ENCODE assay signal across 20 cellular contexts in genomic region chr13:113141591-113141950, GRCh38. TPM values are rescaled to one million over a fixed set of nuclear protein-coding genes. Genes with fewer than 3 reads are reported as not detected.
DNase-seq lines count a peak whose midpoint lies in the region; ATAC-seq, FAIRE-seq and TF ChIP-seq lines count a peak whose summit lies in the region.
"Had no signal": no experiment of that assay in that cellular context is flagged by ENCODE, and none has a peak within 500 bp of the region (broad histone marks: within the 10 kb centered on the region; RNA-seq: fewer than 3 reads in every experiment).

No MANE protein-coding gene starts in this region.

- H3K79me1 ChIP-seq in H9 (ENCODE audit: insufficient read depth, low read depth, low read length, poor library complexity, severe bottlenecking) = no peaks in the 10 kb centered on the region
- H3K79me1 ChIP-seq in H1 (ENCODE audit: low read depth, low read length) = no peaks in the 10 kb centered on the region

- no peaks in the 10 kb centered on the region for H3K27me3 ChIP-seq in H9 (ENCODE audit: insufficient read depth, low read length)
- no peaks in the 10 kb centered on the region for H3K27me3 ChIP-seq in H1 (replicated peaks in 1 of 4; ENCODE audit: control insufficient read depth in 3 of 4, extremely low read depth in 1 of 4, insufficient read depth in 3 of 4, low read length in 3 of 4)
- H3K27me3 ChIP-seq in lower lobe of right lung (ENCODE audit: low read depth) = no peaks in the 10 kb centered on the region
- H3K27me3 ChIP-seq in upper lobe of left lung = no peaks in the 10 kb centered on the region
- H3K27me3 ChIP-seq: SJSA1 had no signal

- H3K14ac ChIP-seq in H9 (ENCODE audit: insufficient read depth, low read length) = no peak overlapping the region; the same call in 1 of the 2 replicates
- H3K14ac ChIP-seq in H1 (ENCODE audit: insufficient read length) = no peak overlapping the region

- H3T11ph ChIP-seq in H9 (ENCODE audit: low read length) = no peak overlapping the region

- H3K9me3 ChIP-seq in H9 (ENCODE audit: control insufficient read depth, low read depth, low read length) (no peaks in the 10 kb centered on the region), H1 (ENCODE audit: insufficient read depth in 2 of 2, low read depth in 1 of 2, low read length in 1 of 2) (no peaks in the 10 kb centered on the region), lower lobe of right lung (no peaks in the 10 kb centered on the region), upper lobe of left lung (no peaks in the 10 kb centered on the region)
- H3K9me3 ChIP-seq: SJSA1 had no signal

- no CpG with 5 or more reads among the region's 18 CpGs for WGBS in H9 (ENCODE audit: extremely low coverage, insufficient read length, low lambda C conversion rate)
- WGBS in H1 (ENCODE audit: extremely low coverage in 1 of 2, insufficient coverage in 1 of 2, insufficient read length in 1 of 2, insufficient replicate concordance in 2 of 2, low coverage in 1 of 2, low lambda C conversion rate in 2 of 2, missing lambda C conversion rate in 1 of 2), 2 experiments = 92% methylated on average over 18 of the region's 18 CpGs; no CpG with 5 or more reads in 1 of the 2 experiments
- WGBS in upper lobe of left lung, 2 donors = 93% methylated on average over 7 to 18 of the region's 18 CpGs

- H3K9me3 Mint-ChIP-seq in H9 = no peaks in the 10 kb centered on the region
- no peaks in the 10 kb centered on the region for H3K9me3 Mint-ChIP-seq in activated T-helper 1 cell treated with anti-CD3 and anti-CD28 coated beads, Interleukin-12 subunit alpha, Interleukin-12 subunit beta, Interleukin-2, Interleukin-4 antibody, amounts not matched to agents 30 ng/mL and 10 ng/mL and 1 ng/mL, durations not matched to agents 14 hours and 24 hours and 36 hours
- H3K9me3 Mint-ChIP-seq in activated CD4-positive, alpha-beta T cell treated with anti-CD3 and anti-CD28 coated beads, Interleukin-2, amount 10 ng/mL, durations not matched to agents 24 days and 14 days = no peaks in the 10 kb centered on the region

- H3K56ac ChIP-seq in H9 (ENCODE audit: insufficient read length, low read depth, low read length) = no peak overlapping the region
- H3K56ac ChIP-seq in H1 (replicated peaks; ENCODE audit: insufficient read length, low read depth, low read length) = no peak overlapping the region

- H3K4me1 ChIP-seq in H9 (ENCODE audit: insufficient read depth, low read length) (no peaks in the 10 kb centered on the region), H1 (replicated peaks in 1 of 4; ENCODE audit: control insufficient read depth in 3 of 4, insufficient read depth in 4 of 4, low read length in 3 of 4) (peaks cover 0 to 3% (median under 1%) of the 10 kb centered on the region in 4 experiments; a peak in 4 of 7 replicates), lower lobe of right lung (no peaks in the 10 kb centered on the region), upper lobe of left lung (no peaks in the 10 kb centered on the region)
- H3K4me1 ChIP-seq: SJSA1 had no signal

- no peak overlapping the region for H3K4me2 ChIP-seq in H9 (ENCODE audit: insufficient read depth, insufficient read length, low read length)
- H3K4me2 ChIP-seq in H1 (ENCODE audit: insufficient read depth in 1 of 2, low read depth in 2 of 2, low read length in 2 of 2) = no peak overlapping the region

- H4K8ac ChIP-seq in H9 (replicated peaks; ENCODE audit: insufficient read length, low read depth, low read length) (no peak overlapping the region), H1 (ENCODE audit: extremely low read depth, insufficient read depth, low read length) (no peak overlapping the region)

- no peak for ATAC-seq in lower lobe of right lung
- ATAC-seq in upper lobe of left lung (ENCODE audit: low FRiP score in 2 of 2) = peak in 1 of 2 donors; percentile 42

- H2BK15ac ChIP-seq in H9 (ENCODE audit: low read depth, low read length) (no peak overlapping the region), H1 (ENCODE audit: low read length) (no peak overlapping the region)

- FAIRE-seq in H1 (lab: Jason Lieb, UNC) = no peak
- FAIRE-seq: G401.6 had no signal

- no peak overlapping the region for H2AK5ac ChIP-seq in H9 (ENCODE audit: insufficient read length, low read length)
- H2AK5ac ChIP-seq in H1 (ENCODE audit: low read depth, low read length) = no peak overlapping the region

- H3K9ac ChIP-seq in H9 (ENCODE audit: extremely low read depth, insufficient read length, low read length) (no peak overlapping the region), H1 (replicated peaks in 1 of 4; ENCODE audit: extremely low read depth in 1 of 4, low read depth in 3 of 4, low read length in 3 of 4) (no peak overlapping the region)

- no peak overlapping the region for H2BK12ac ChIP-seq in H9 (ENCODE audit: insufficient read length, low read depth, low read length)
- H2BK12ac ChIP-seq in H1 (ENCODE audit: low read depth, low read length) = no peak overlapping the region

- no peaks in the 10 kb centered on the region for H3K79me2 ChIP-seq in H9 (ENCODE audit: insufficient read depth, low read length)
- H3K79me2 ChIP-seq in H1 (ENCODE audit: control insufficient read depth in 1 of 2, insufficient read depth in 2 of 2, low read length in 2 of 2) = no peaks in the 10 kb centered on the region

- H2BK5ac ChIP-seq in H9 (ENCODE audit: insufficient read length, low read length) = no peak overlapping the region
- no peak overlapping the region for H2BK5ac ChIP-seq in H1 (ENCODE audit: low read depth, low read length)

- H2AFZ ChIP-seq in H9 (ENCODE audit: low read length) (no peak overlapping the region), H1 (ENCODE audit: low read length) (no peak overlapping the region)

- no peak overlapping the region for H4K91ac ChIP-seq in H9 (ENCODE audit: insufficient read length, low read depth, low read length)
- H4K91ac ChIP-seq in H1 (replicated peaks; ENCODE audit: insufficient read length, low read length) = peak overlapping the region; percentile 17

- H3K27me3 Mint-ChIP-seq in H9 (ENCODE audit: low read depth) = no peaks in the 10 kb centered on the region
- peaks cover 11% of the 10 kb centered on the region for H3K27me3 Mint-ChIP-seq in activated T-helper 1 cell treated with anti-CD3 and anti-CD28 coated beads, Interleukin-12 subunit alpha, Interleukin-12 subunit beta, Interleukin-2, Interleukin-4 antibody, amounts not matched to agents 30 ng/mL and 10 ng/mL and 1 ng/mL, durations not matched to agents 14 hours and 24 hours and 36 hours (ENCODE audit: insufficient read depth)
- peaks cover 7% of the 10 kb centered on the region for H3K27me3 Mint-ChIP-seq in activated CD4-positive, alpha-beta T cell treated with anti-CD3 and anti-CD28 coated beads, Interleukin-2, amount 10 ng/mL, durations not matched to agents 24 days and 14 days

- no peak for TF ChIP-seq POLR2A in H1 (IDR thresholded peaks at IDR 0.05; ENCODE audit: control extremely low read depth in 1 of 2, low read depth in 2 of 2, low read length in 2 of 2)
- no peak for TF ChIP-seq POLR2A in upper lobe of left lung (IDR thresholded peaks at IDR 0.05)

- TF ChIP-seq CTCF in H9 (conservative IDR thresholded peaks at IDR 0.05) (no peak), H1 (IDR thresholded peaks at IDR 0.05; ENCODE audit: control extremely low read depth in 1 of 3, insufficient read depth in 1 of 3, low read depth in 1 of 3, low read length in 3 of 3) (no peak), lower lobe of right lung (IDR thresholded peaks at IDR 0.05) (no peak), upper lobe of left lung (IDR thresholded peaks at IDR 0.05) (no peak)

- CTCF ChIA-PET in H1 (lab: Charles Lee; ENCODE audit: partially characterized antibody) = interaction anchor here (1.2 to 1.6 kb wide), 3 partner anchors 17 to 112 kb away, joined by 3 to 5 read pairs (median 5); no protein-coding TSS in a partner anchor

- H3K4me3 ChIP-seq in H1 (ENCODE audit: extremely low read depth in 1 of 4, insufficient read depth in 2 of 4, low read depth in 3 of 4, low read length in 4 of 4) (no peak overlapping the region), lower lobe of right lung (no peak overlapping the region), upper lobe of left lung (no peak overlapping the region)
- H3K4me3 ChIP-seq: SJSA1 had no signal

- intact Hi-C loops in lower lobe of right lung (cut with DNase I) = no loop called here
- intact Hi-C loops in activated T-helper 1 cell treated with anti-CD3 and anti-CD28 coated beads, Interleukin-12 subunit alpha, Interleukin-12 subunit beta, Interleukin-2, Interleukin-4 antibody, amounts not matched to agents 30 ng/mL and 10 ng/mL and 1 ng/mL, durations not matched to agents 14 hours and 24 hours and 36 hours (cut with micrococcal nuclease) = no loop called here
- intact Hi-C loops in activated CD4-positive, alpha-beta T cell treated with anti-CD3 and anti-CD28 coated beads, Interleukin-2, amount 10 ng/mL, durations not matched to agents 24 days and 14 days (cut with micrococcal nuclease) = no loop called here

- H3K36me3 Mint-ChIP-seq in H9 (ENCODE audit: insufficient read depth in 1 of 3, low read depth in 3 of 3) = no peaks in the 10 kb centered on the region
- H3K36me3 Mint-ChIP-seq in activated T-helper 1 cell treated with anti-CD3 and anti-CD28 coated beads, Interleukin-12 subunit alpha, Interleukin-12 subunit beta, Interleukin-2, Interleukin-4 antibody, amounts not matched to agents 30 ng/mL and 10 ng/mL and 1 ng/mL, durations not matched to agents 14 hours and 24 hours and 36 hours (ENCODE audit: low read depth) = no peaks in the 10 kb centered on the region
- H3K36me3 Mint-ChIP-seq in activated CD4-positive, alpha-beta T cell treated with anti-CD3 and anti-CD28 coated beads, Interleukin-2, amount 10 ng/mL, durations not matched to agents 24 days and 14 days (ENCODE audit: low read depth) = no peaks in the 10 kb centered on the region

- H2BK120ac ChIP-seq in H9 (ENCODE audit: low read depth, low read length, poor library complexity, severe bottlenecking) = no peak overlapping the region
- no peak overlapping the region for H2BK120ac ChIP-seq in H1 (replicated peaks; ENCODE audit: low read depth, low read length)

- no peaks in the 10 kb centered on the region for H4K20me1 ChIP-seq in H9 (ENCODE audit: control insufficient read depth, insufficient read depth, insufficient read length)
- H4K20me1 ChIP-seq in H1 (replicated peaks in 1 of 2; ENCODE audit: control insufficient read depth in 1 of 2, insufficient read depth in 2 of 2, low read length in 2 of 2) = no peaks in the 10 kb centered on the region

- no peak for TF ChIP-seq RAD21 in H1 (IDR thresholded peaks at IDR 0.05 in 1 of 2, conservative IDR thresholded peaks at IDR 0.05 in 1 of 2; ENCODE audit: low read depth in 2 of 2, low read length in 2 of 2)

- H3K23me2 ChIP-seq in H9 (ENCODE audit: insufficient read length, low read depth, low read length, poor library complexity, severe bottlenecking) (no peaks in the 10 kb centered on the region), H1 (ENCODE audit: low read depth, low read length) (no peaks in the 10 kb centered on the region)

- POLR2A ChIA-PET in H1 (lab: Charles Lee; ENCODE audit: partially characterized antibody) = interaction anchor here (0.8 to 1.3 kb wide), 3 partner anchors 10 to 68 kb away, joined by 3 read pairs; partner anchors contain the start of gene CUL4A

- TF ChIP-seq EP300 in H1 (IDR thresholded peaks at IDR 0.05; ENCODE audit: borderline replicate concordance in 1 of 2, low read depth in 2 of 2, low read length in 2 of 2) (no peak), upper lobe of left lung (IDR thresholded peaks at IDR 0.05) (no peak)

- no peak overlapping the region for H3K4me3 Mint-ChIP-seq in H9
- H3K4me3 Mint-ChIP-seq in activated T-helper 1 cell treated with anti-CD3 and anti-CD28 coated beads, Interleukin-12 subunit alpha, Interleukin-12 subunit beta, Interleukin-2, Interleukin-4 antibody, amounts not matched to agents 30 ng/mL and 10 ng/mL and 1 ng/mL, durations not matched to agents 14 hours and 24 hours and 36 hours = no peak overlapping the region
- no peak overlapping the region for H3K4me3 Mint-ChIP-seq in activated CD4-positive, alpha-beta T cell treated with anti-CD3 and anti-CD28 coated beads, Interleukin-2, amount 10 ng/mL, durations not matched to agents 24 days and 14 days

- H3K18ac ChIP-seq in H9 (ENCODE audit: insufficient read length, low read depth, low read length) = no peak overlapping the region
- no peak overlapping the region for H3K18ac ChIP-seq in H1 (ENCODE audit: extremely low read depth, low read length)

- H3K4me1 Mint-ChIP-seq in H9 = peaks cover 14 to 27% of the 10 kb centered on the region in 2 experiments
- no peaks in the 10 kb centered on the region for H3K4me1 Mint-ChIP-seq in activated T-helper 1 cell treated with anti-CD3 and anti-CD28 coated beads, Interleukin-12 subunit alpha, Interleukin-12 subunit beta, Interleukin-2, Interleukin-4 antibody, amounts not matched to agents 30 ng/mL and 10 ng/mL and 1 ng/mL, durations not matched to agents 14 hours and 24 hours and 36 hours (ENCODE audit: low read depth)
- no peaks in the 10 kb centered on the region for H3K4me1 Mint-ChIP-seq in activated CD4-positive, alpha-beta T cell treated with anti-CD3 and anti-CD28 coated beads, Interleukin-2, amount 10 ng/mL, durations not matched to agents 24 days and 14 days

- no peak overlapping the region for H2BK20ac ChIP-seq in H9 (ENCODE audit: low read depth, low read length, poor library complexity, severe bottlenecking)
- H2BK20ac ChIP-seq in H1 (ENCODE audit: low read length) = no peak overlapping the region

- H4K5ac ChIP-seq in H9 (ENCODE audit: insufficient read length, low read depth, low read length) = no peak overlapping the region
- no peak overlapping the region for H4K5ac ChIP-seq in H1 (ENCODE audit: insufficient read length, low read depth, low read length)

- no peak overlapping the region for H3K23ac ChIP-seq in H9 (ENCODE audit: insufficient read length, low read depth, low read length)
- H3K23ac ChIP-seq in H1 (ENCODE audit: insufficient read length) = no peak overlapping the region

- no peak overlapping the region; a peak in 1 of 7 replicates for H3K27ac Mint-ChIP-seq in H9
- H3K27ac Mint-ChIP-seq in activated T-helper 1 cell treated with anti-CD3 and anti-CD28 coated beads, Interleukin-12 subunit alpha, Interleukin-12 subunit beta, Interleukin-2, Interleukin-4 antibody, amounts not matched to agents 30 ng/mL and 10 ng/mL and 1 ng/mL, durations not matched to agents 14 hours and 24 hours and 36 hours = no peak overlapping the region
- no peak overlapping the region for H3K27ac Mint-ChIP-seq in activated CD4-positive, alpha-beta T cell treated with anti-CD3 and anti-CD28 coated beads, Interleukin-2, amount 10 ng/mL, durations not matched to agents 24 days and 14 days

- H3K36me3 ChIP-seq in H1 (ENCODE audit: control insufficient read depth in 2 of 4, insufficient read depth in 4 of 4, low read length in 3 of 4) = no peaks in the 10 kb centered on the region
- no peaks in the 10 kb centered on the region for H3K36me3 ChIP-seq in lower lobe of right lung
- H3K36me3 ChIP-seq in upper lobe of left lung = no peaks in the 10 kb centered on the region
- H3K36me3 ChIP-seq: SJSA1 had no signal

- DNase-seq in H9 = peak; percentile 25
- no peak for DNase-seq in H1 (ENCODE audit: low read depth in 1 of 2, low spot score in 2 of 2)
- DNase-seq in lower lobe of right lung = peak; percentile 40
- peak; percentile 12 to 76 for DNase-seq in upper lobe of left lung
- no peak for DNase-seq in stimulated activated CD4-positive, alpha-beta T cell treated with anti-CD3 and anti-CD28 coated beads, Interleukin-15, amount 100 ng/mL, for 24 hours
- DNase-seq in activated T-helper 1 cell treated with anti-CD3 and anti-CD28 coated beads, Interleukin-12 subunit alpha, Interleukin-12 subunit beta, Interleukin-2, Interleukin-4 antibody, amounts not matched to agents 30 ng/mL and 10 ng/mL and 1 ng/mL, durations not matched to agents 14 hours and 24 hours and 36 hours (ENCODE audit: low spot score) = no peak
- DNase-seq in activated CD4-positive, alpha-beta T cell treated with anti-CD3 and anti-CD28 coated beads, Interleukin-2, amount 10 ng/mL, durations not matched to agents 24 days and 14 days = no peak
- DNase-seq: ACHN, C1 segment of cervical spinal cord, HCEC 1CT, IMR-90, NCI-H1417 treated with DMSO at 0.1 percent for 48 hours, NCI-H187 treated with DMSO at 0.1 percent for 48 hours, NCI-H2227 treated with DMSO at 0.1 percent for 48 hours, NCI-H524 had no signal

- H3K4ac ChIP-seq in H9 (ENCODE audit: low read depth, low read length) (no peak overlapping the region), H1 (replicated peaks; ENCODE audit: insufficient read length, low read depth, low read length) (no peak overlapping the region)

- H3K27ac ChIP-seq in H9 (ENCODE audit: insufficient read length, low read depth, low read length) (no peak overlapping the region), H1 (ENCODE audit: low read depth, low read length) (no peak overlapping the region), lower lobe of right lung (no peak overlapping the region), upper lobe of left lung (no peak overlapping the region)
- H3K27ac ChIP-seq: HL-60, SJSA1 had no signal

RNA-seq across cellular contexts. Expression of gene PROZ, which starts 16.9 kb away (rescaled TPM):
- total RNA-seq in H9 (2021) (not detected in 2 replicates), lower lobe of right lung (not detected), upper lobe of left lung (not detected)
- not detected in 2 replicates for total RNA-seq in H1 (2021; fragmentation: NEBNext Ultra II Directional; extraction: Animal tissue kit (Norgen Biotek cat#: 25700))
- polyA plus RNA-seq in H1 (2011; rRNA removed) = 0.05 TPM in 1 of 2 replicates, not detected in the other
- polyA plus RNA-seq in H1 (2011; cell fraction: cytosol; rRNA removed) = 0.05 TPM
- polyA plus RNA-seq in H1 (2011; cell fraction: nucleus; rRNA removed) = 0.68 TPM
- 0.50 to 0.68 TPM (median 0.63 TPM) in 3 of 4 replicates, not detected in the other for polyA plus RNA-seq in H1 (2012, experiment 1 of 2)
- polyA plus RNA-seq in H1 (2012, experiment 2 of 2) = 0.12 TPM
- polyA plus RNA-seq in H1 (2013, experiment 1 of 2) = not detected
- not detected for polyA plus RNA-seq in H1 (2013, experiment 2 of 2)
- polyA minus RNA-seq in H1 (2011; rRNA and poly(A)+ RNA removed) = not detected in 2 replicates
- polyA minus RNA-seq in H1 (2011; cell fraction: cytosol; rRNA and poly(A)+ RNA removed) = not detected
- polyA minus RNA-seq in H1 (2011; cell fraction: nucleus; rRNA and poly(A)+ RNA removed) = not detected
- not detected in 2 replicates for total RNA-seq in activated T-helper 1 cell treated with anti-CD3 and anti-CD28 coated beads, Interleukin-12 subunit alpha, Interleukin-12 subunit beta, Interleukin-2, Interleukin-4 antibody, amounts not matched to agents 30 ng/mL and 10 ng/mL and 1 ng/mL, durations not matched to agents 14 hours and 24 hours and 36 hours
- not detected in 2 replicates for total RNA-seq in activated CD4-positive, alpha-beta T cell treated with anti-CD3 and anti-CD28 coated beads, Interleukin-2, amount 10 ng/mL, durations not matched to agents 24 days and 14 days
- total RNA-seq: HT1080, IMR-90, M059J, SJSA1 had no signal
- polyA plus RNA-seq: IMR-90 had no signal

RNA-seq across cellular contexts. Expression of gene F10, which starts 19.0 kb away (rescaled TPM):
- 1.7 TPM in 2 replicates for total RNA-seq in H9 (2021)
- total RNA-seq in H1 (2021; fragmentation: NEBNext Ultra II Directional; extraction: Animal tissue kit (Norgen Biotek cat#: 25700)) = 2.0 and 2.3 TPM in 2 replicates
- polyA plus RNA-seq in H1 (2011; rRNA removed) = 3.5 and 4.2 TPM in 2 replicates
- 3.9 TPM for polyA plus RNA-seq in H1 (2011; cell fraction: cytosol; rRNA removed)
- polyA plus RNA-seq in H1 (2011; cell fraction: nucleus; rRNA removed) = 3.1 TPM
- polyA plus RNA-seq in H1 (2012, experiment 1 of 2) = 1.9 to 3.5 TPM (median 2.6 TPM) in 4 replicates
- polyA plus RNA-seq in H1 (2012, experiment 2 of 2) = 1.4 TPM
- 2.9 TPM for polyA plus RNA-seq in H1 (2013, experiment 1 of 2)
- polyA plus RNA-seq in H1 (2013, experiment 2 of 2) = 3.4 TPM
- 0.91 and 1.4 TPM in 2 replicates for polyA minus RNA-seq in H1 (2011; rRNA and poly(A)+ RNA removed)
- 0.81 TPM for polyA minus RNA-seq in H1 (2011; cell fraction: cytosol; rRNA and poly(A)+ RNA removed)
- 1.6 TPM for polyA minus RNA-seq in H1 (2011; cell fraction: nucleus; rRNA and poly(A)+ RNA removed)
- total RNA-seq in lower lobe of right lung = 8.9 TPM
- 10 to 100 TPM in 3 of 6 donors, 1 to 10 TPM in 3; 5.3 to 25.0 (median 8.8) TPM for total RNA-seq in upper lobe of left lung
- not detected in 2 replicates for total RNA-seq in activated T-helper 1 cell treated with anti-CD3 and anti-CD28 coated beads, Interleukin-12 subunit alpha, Interleukin-12 subunit beta, Interleukin-2, Interleukin-4 antibody, amounts not matched to agents 30 ng/mL and 10 ng/mL and 1 ng/mL, durations not matched to agents 14 hours and 24 hours and 36 hours
- not detected in 2 replicates for total RNA-seq in activated CD4-positive, alpha-beta T cell treated with anti-CD3 and anti-CD28 coated beads, Interleukin-2, amount 10 ng/mL, durations not matched to agents 24 days and 14 days
- total RNA-seq: HT1080 had no signal

RNA-seq across cellular contexts. Expression of gene F7, which starts 36.0 kb away (rescaled TPM):
- total RNA-seq in H9 (2021) = 0.66 and 0.81 TPM in 2 replicates
- total RNA-seq in H1 (2021; fragmentation: NEBNext Ultra II Directional; extraction: Animal tissue kit (Norgen Biotek cat#: 25700)) = 0.43 and 0.67 TPM in 2 replicates
- 0.85 and 0.98 TPM in 2 replicates for polyA plus RNA-seq in H1 (2011; rRNA removed)
- 0.93 TPM for polyA plus RNA-seq in H1 (2011; cell fraction: cytosol; rRNA removed)
- polyA plus RNA-seq in H1 (2011; cell fraction: nucleus; rRNA removed) = 4.3 TPM
- polyA plus RNA-seq in H1 (2012, experiment 1 of 2) = 0.39 to 1.4 TPM (median 0.95 TPM) in 4 replicates
- polyA plus RNA-seq in H1 (2012, experiment 2 of 2) = 0.12 TPM
- polyA plus RNA-seq in H1 (2013, experiment 1 of 2) = 0.18 TPM
- 0.18 TPM for polyA plus RNA-seq in H1 (2013, experiment 2 of 2)
- 1.5 and 3.2 TPM in 2 replicates for polyA minus RNA-seq in H1 (2011; rRNA and poly(A)+ RNA removed)
- not detected for polyA minus RNA-seq in H1 (2011; cell fraction: cytosol; rRNA and poly(A)+ RNA removed)
- polyA minus RNA-seq in H1 (2011; cell fraction: nucleus; rRNA and poly(A)+ RNA removed) = 2.6 TPM
- total RNA-seq in lower lobe of right lung = not detected
- total RNA-seq in upper lobe of left lung = under 1 TPM in 1 of 6 donors, not detected in 5; 0.20 TPM
- total RNA-seq in activated T-helper 1 cell treated with anti-CD3 and anti-CD28 coated beads, Interleukin-12 subunit alpha, Interleukin-12 subunit beta, Interleukin-2, Interleukin-4 antibody, amounts not matched to agents 30 ng/mL and 10 ng/mL and 1 ng/mL, durations not matched to agents 14 hours and 24 hours and 36 hours = not detected in 2 replicates
- total RNA-seq in activated CD4-positive, alpha-beta T cell treated with anti-CD3 and anti-CD28 coated beads, Interleukin-2, amount 10 ng/mL, durations not matched to agents 24 days and 14 days = not detected in 2 replicates
- total RNA-seq: M059J, SJSA1 had no signal

Comparison
In these comparisons a context has a peak if more than half of its experiments do, and no peak if none do; other contexts are left out.
1. DNase-seq: peak in H9 (single experiment), lower lobe of right lung (single experiment) and upper lobe of left lung (2 of 2); none in H1 (0 of 2), stimulated activated CD4-positive, alpha-beta T cell treated with anti-CD3 and anti-CD28 coated beads, Interleukin-15, amount 100 ng/mL, for 24 hours (single experiment), activated T-helper 1 cell treated with anti-CD3 and anti-CD28 coated beads, Interleukin-12 subunit alpha, Interleukin-12 subunit beta, Interleukin-2, Interleukin-4 antibody, amounts not matched to agents 30 ng/mL and 10 ng/mL and 1 ng/mL, durations not matched to agents 14 hours and 24 hours and 36 hours (single experiment) and activated CD4-positive, alpha-beta T cell treated with anti-CD3 and anti-CD28 coated beads, Interleukin-2, amount 10 ng/mL, durations not matched to agents 24 days and 14 days (single experiment).